22 cellular contexts compared by ENCODE assay signal in genomic region chr6:71965404-71965803, GRCh38.
DNase-seq lines count a peak whose midpoint lies in the region; ATAC-seq and TF ChIP-seq lines count a peak whose summit lies in the region.
"Had no signal": no experiment of that assay in that cellular context is flagged by ENCODE, and none has a peak within 500 bp of the region (broad histone marks: within the 10 kb centered on the region; RNA-seq: fewer than 3 reads in every experiment).

No MANE protein-coding gene starts in this region.

- ATAC-seq in GM21529 (IDR thresholded peaks at IDR 0.05; ENCODE audit: unreplicated experiment) (peak; percentile 81), left lobe of liver (no peak)
- ATAC-seq: activated T-cell treated with anti-CD3 and anti-CD28 coated beads, Interleukin-2, amount 50 U/mL, for 4 hours; esophagus mucosa; heart right ventricle; left lung; stimulated activated memory B cell treated with anti-CD40 and anti-IgM and Interleukin-4, amounts not matched to agents 10 μg/mL and 1 μg/mL and 100 μg/mL, for 72 hours had no signal

- H3K4me1 ChIP-seq in PC-9 (replicated peaks; ENCODE audit: insufficient read depth): no peaks in the 10 kb centered on the region
- H3K4me1 ChIP-seq: heart right ventricle, left lung, Peyer's patch, right atrium auricular region, uterus had no signal

- H3K4me3 Mint-ChIP-seq in activated naive CD4-positive, alpha-beta T cell treated with anti-CD3 and anti-CD28 coated beads for 36 hours: no peak overlapping the region
- H3K4me3 Mint-ChIP-seq: activated T-cell treated with anti-CD3 and anti-CD28 coated beads, Interleukin-2, amount 50 U/mL, for 4 hours; stimulated activated memory B cell treated with anti-CD40 and anti-IgM and Interleukin-4, amounts not matched to agents 10 μg/mL and 1 μg/mL and 100 μg/mL, for 72 hours had no signal

- no peaks in the 10 kb centered on the region for H3F3A ChIP-seq in PC-9 (ENCODE audit: insufficient read depth, low read depth)

- H2AFZ ChIP-seq in PC-9: no peak overlapping the region

- H4K20me1 ChIP-seq in PC-9 (ENCODE audit: insufficient read depth): no peaks in the 10 kb centered on the region
- H4K20me1 ChIP-seq: BLaER1 treated with 17β-estradiol and CSF1 and Interleukin-3, amounts not matched to agents 10 nM and 100 nM had no signal

- H3K36me3 ChIP-seq in PC-9 (ENCODE audit: low read depth): no peaks in the 10 kb centered on the region
- H3K36me3 ChIP-seq: BLaER1 treated with 17β-estradiol and CSF1 and Interleukin-3, amounts not matched to agents 10 nM and 100 nM; heart right ventricle; left lung; Peyer's patch; right atrium auricular region; uterus had no signal

- H3K9me2 ChIP-seq in PC-9 (ENCODE audit: insufficient read depth): no peaks in the 10 kb centered on the region

- no TSS peak for BruUV-seq in PC-9 (replicated peaks; lab: Mats Ljungman, UMichigan)

- H3K27me3 Mint-ChIP-seq in activated naive CD4-positive, alpha-beta T cell treated with anti-CD3 and anti-CD28 coated beads for 36 hours (ENCODE audit: low read depth): no peaks in the 10 kb centered on the region
- H3K27me3 Mint-ChIP-seq: stimulated activated memory B cell treated with anti-CD40 and anti-IgM and Interleukin-4, amounts not matched to agents 10 μg/mL and 1 μg/mL and 100 μg/mL, for 72 hours had no signal

- no peak overlapping the region for H3K4me3 ChIP-seq in PC-9
- H3K4me3 ChIP-seq: BLaER1 treated with 17β-estradiol and CSF1 and Interleukin-3, amounts not matched to agents 10 nM and 100 nM; coronary artery; heart right ventricle; left lung; Peyer's patch; right atrium auricular region; uterus had no signal

- H3K36me3 Mint-ChIP-seq in activated naive CD4-positive, alpha-beta T cell treated with anti-CD3 and anti-CD28 coated beads for 36 hours (ENCODE audit: low read depth): no peaks in the 10 kb centered on the region
- H3K36me3 Mint-ChIP-seq: stimulated activated memory B cell treated with anti-CD40 and anti-IgM and Interleukin-4, amounts not matched to agents 10 μg/mL and 1 μg/mL and 100 μg/mL, for 72 hours had no signal

- no peak overlapping the region for H3K4me2 ChIP-seq in PC-9

- no peak overlapping the region for H3K27ac ChIP-seq in PC-9
- H3K27ac ChIP-seq: BLaER1 treated with 17β-estradiol and CSF1 and Interleukin-3, amounts not matched to agents 10 nM and 100 nM; coronary artery; heart right ventricle; left lung; Peyer's patch; right atrium auricular region; uterus had no signal

- CTCF ChIA-PET in PC-9 (lab: Charles Lee): no interaction called here
- CTCF ChIA-PET in activated naive CD4-positive, alpha-beta T cell treated with anti-CD3 and anti-CD28 coated beads for 36 hours (lab: Charles Lee): no interaction called here

- H3K9me3 ChIP-seq in PC-9 (ENCODE audit: insufficient read depth, low read depth): no peaks in the 10 kb centered on the region; the same call in 1 of the 2 replicates
- H3K9me3 ChIP-seq: BLaER1 treated with 17β-estradiol and CSF1 and Interleukin-3, amounts not matched to agents 10 nM and 100 nM; heart right ventricle; left lung; Peyer's patch; right atrium auricular region; uterus had no signal

- no peaks in the 10 kb centered on the region for H3K4me1 Mint-ChIP-seq in activated naive CD4-positive, alpha-beta T cell treated with anti-CD3 and anti-CD28 coated beads for 36 hours (ENCODE audit: low read depth)
- H3K4me1 Mint-ChIP-seq: stimulated activated memory B cell treated with anti-CD40 and anti-IgM and Interleukin-4, amounts not matched to agents 10 μg/mL and 1 μg/mL and 100 μg/mL, for 72 hours had no signal

- H3K27me3 ChIP-seq in PC-9 (ENCODE audit: insufficient read depth, low read depth): no peaks in the 10 kb centered on the region
- H3K27me3 ChIP-seq: BLaER1 treated with 17β-estradiol and CSF1 and Interleukin-3, amounts not matched to agents 10 nM and 100 nM; heart right ventricle; left lung; Peyer's patch; right atrium auricular region; uterus had no signal

- no peaks in the 10 kb centered on the region for H3K79me2 ChIP-seq in PC-9 (ENCODE audit: low read depth)

- no peaks in the 10 kb centered on the region for H3K9me3 Mint-ChIP-seq in activated naive CD4-positive, alpha-beta T cell treated with anti-CD3 and anti-CD28 coated beads for 36 hours
- H3K9me3 Mint-ChIP-seq: activated T-cell treated with anti-CD3 and anti-CD28 coated beads, Interleukin-2, amount 50 U/mL, for 4 hours had no signal

- TF ChIP-seq CTCF in PC-9 (conservative IDR thresholded peaks at IDR 0.05): no peak

- no peak overlapping the region for H3K27ac Mint-ChIP-seq in activated naive CD4-positive, alpha-beta T cell treated with anti-CD3 and anti-CD28 coated beads for 36 hours
- H3K27ac Mint-ChIP-seq: stimulated activated memory B cell treated with anti-CD40 and anti-IgM and Interleukin-4, amounts not matched to agents 10 μg/mL and 1 μg/mL and 100 μg/mL, for 72 hours had no signal

- DNase-seq in Daoy (ENCODE audit: low read depth) (peak; percentile 4), NCI-H446 treated with DMSO at 0.1 percent for 48 hours (lab: John Stamatoyannopoulos, UW) (peak; percentile 37), inferior parietal cortex (ENCODE audit: extremely low spot score) (peak; percentile 40), T-helper 9 cell (no peak), PC-9 (no peak), left lobe of liver (ENCODE audit: low spot score) (no peak)
- no peak for DNase-seq in activated naive CD4-positive, alpha-beta T cell treated with anti-CD3 and anti-CD28 coated beads for 36 hours
- DNase-seq: activated CD4-positive, alpha-beta T cell treated with anti-CD3 and anti-CD28 coated beads for 4 hours; activated T-cell treated with anti-CD3 and anti-CD28 coated beads, Interleukin-2, amount 50 U/mL, for 4 hours; heart right ventricle; left lung; NCI-H2029; Peyer's patch; stimulated activated CD4-positive, alpha-beta T cell treated with anti-CD3 and anti-CD28 coated beads, Interleukin-4, amount 100 ng/mL, for 1 hour; T-helper 1 cell; uterus had no signal

- intact Hi-C loops in PC-9 (cut with micrococcal nuclease; ENCODE audit: unreplicated experiment): no loop called here
- intact Hi-C loops in activated naive CD4-positive, alpha-beta T cell treated with anti-CD3 and anti-CD28 coated beads for 36 hours (cut with micrococcal nuclease): no loop called here

- POLR2A ChIA-PET in PC-9 (lab: Charles Lee; ENCODE audit: unreplicated experiment): no interaction called here

Comparison
In these comparisons a context has a peak if more than half of its experiments do, and no peak if none do; other contexts are left out.
1. DNase-seq: peak in Daoy (single experiment), NCI-H446 treated with DMSO at 0.1 percent for 48 hours (single experiment) and inferior parietal cortex (single experiment); none in T-helper 9 cell (single experiment), PC-9 (0 of 2), left lobe of liver (single experiment) and activated naive CD4-positive, alpha-beta T cell treated with anti-CD3 and anti-CD28 coated beads for 36 hours (single experiment).